8 cellular contexts compared by ENCODE assay signal in the genomic region with DNA sequence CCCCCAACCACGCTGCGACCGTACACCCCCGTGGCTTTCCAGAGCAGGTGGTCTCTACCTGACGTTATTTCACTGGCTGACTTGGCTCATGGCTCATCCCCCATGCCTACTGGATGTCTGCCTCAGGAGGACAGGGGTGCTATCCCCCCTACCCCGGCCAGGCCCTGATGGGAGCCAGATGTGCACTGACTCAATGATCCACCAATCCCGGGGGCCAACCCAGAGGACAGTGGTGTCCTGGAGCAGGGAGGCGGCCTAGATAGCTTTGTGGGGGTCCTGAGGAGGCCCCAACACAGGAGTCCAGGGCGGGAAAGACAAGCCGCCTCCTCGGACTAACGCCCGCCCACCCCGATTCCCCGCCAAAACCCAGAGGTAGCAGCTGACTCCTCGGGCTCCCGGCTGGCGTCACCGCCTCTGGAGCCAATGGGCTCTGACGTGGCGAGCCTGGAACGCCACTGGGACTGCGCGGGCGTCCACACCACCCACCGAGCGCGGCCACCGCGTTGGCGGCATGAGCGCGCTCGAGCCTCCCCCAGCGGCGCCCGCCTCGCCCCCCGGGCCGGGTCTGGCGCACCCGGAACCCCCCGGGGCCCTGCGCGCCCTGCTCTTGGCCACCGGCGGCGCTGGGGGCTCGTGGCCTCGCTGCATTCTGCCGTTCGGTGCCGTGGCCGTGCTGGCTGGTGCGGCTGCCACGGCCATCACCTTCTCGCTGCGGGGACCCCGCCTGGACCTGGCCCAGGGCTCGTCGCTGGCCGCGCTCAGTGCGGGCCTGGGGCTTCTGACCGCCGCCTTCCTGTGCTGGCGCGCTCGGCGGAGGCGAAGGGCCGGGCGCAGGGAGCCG. TPM values are rescaled to one million over a fixed set of nuclear protein-coding genes. Genes with fewer than 3 reads are reported as not detected.
DNase-seq lines count a peak whose midpoint lies in the region; ATAC-seq and TF ChIP-seq lines count a peak whose summit lies in the region.

No MANE protein-coding gene starts in this region.

- H3K4me3 Mint-ChIP-seq in activated naive CD8-positive, alpha-beta T cell: peak overlapping the region; percentile 27

- H3K27me3 Mint-ChIP-seq in activated naive CD8-positive, alpha-beta T cell: peaks cover 6% of the 10 kb centered on the region

- no peaks in the 10 kb centered on the region for H3K9me3 ChIP-seq in parathyroid adenoma (ENCODE audit: control insufficient read depth, low read length)

- H2AFZ ChIP-seq in ACC112 (ENCODE audit: low read length, unreplicated experiment): peak overlapping the region; percentile 60
- peak overlapping the region; percentile 79 for H2AFZ ChIP-seq in parathyroid adenoma

- TF ChIP-seq CTCF in GM12875 (IDR thresholded peaks at IDR 0.05; ENCODE audit: borderline replicate concordance, insufficient read depth, low read depth, low read length) (peak; percentile 27; the same call in 1 of the 2 replicates), parathyroid adenoma (IDR thresholded peaks at IDR 0.05) (no peak)

- H3K4me1 ChIP-seq in ACC112 (ENCODE audit: control insufficient read depth, insufficient read depth, low read length, unreplicated experiment) (peaks cover 24% of the 10 kb centered on the region), parathyroid adenoma (peaks cover 9% of the 10 kb centered on the region)

- H3K9me3 Mint-ChIP-seq in activated naive CD8-positive, alpha-beta T cell (ENCODE audit: low read depth): no peaks in the 10 kb centered on the region

- intact Hi-C loops in Right ventricle myocardium superior (cut with DNase I): no loop called here

- DNase-seq in NCI-H2029 treated with DMSO at 0.1 percent for 48 hours (lab: John Stamatoyannopoulos, UW): peak; percentile 40
- peak; percentile 88 for DNase-seq in Right ventricle myocardium superior
- no peak for DNase-seq in ureter (ENCODE audit: low spot score)

- H3K4me2 ChIP-seq in parathyroid adenoma (ENCODE audit: low read length): peak overlapping the region; percentile 60

- peaks cover 7% of the 10 kb centered on the region for H3K4me1 Mint-ChIP-seq in activated naive CD8-positive, alpha-beta T cell (ENCODE audit: low read depth)

- H3K36me3 Mint-ChIP-seq in activated naive CD8-positive, alpha-beta T cell: no peaks in the 10 kb centered on the region

- no peaks in the 10 kb centered on the region for H3K36me3 ChIP-seq in ACC112 (ENCODE audit: insufficient read depth, low read length)
- H3K36me3 ChIP-seq in parathyroid adenoma (ENCODE audit: control insufficient read depth, insufficient read depth, low read length): no peaks in the 10 kb centered on the region

- H3K79me2 ChIP-seq in ACC112 (ENCODE audit: control insufficient read depth, insufficient read depth, low read length, unreplicated experiment): no peaks in the 10 kb centered on the region
- no peaks in the 10 kb centered on the region for H3K79me2 ChIP-seq in parathyroid adenoma

- no peak overlapping the region for H3K27ac Mint-ChIP-seq in activated naive CD8-positive, alpha-beta T cell

- no peaks in the 10 kb centered on the region for H3K27me3 ChIP-seq in ACC112 (ENCODE audit: insufficient read depth, low read length)
- H3K27me3 ChIP-seq in parathyroid adenoma (ENCODE audit: control insufficient read depth, insufficient read depth, low read length): no peaks in the 10 kb centered on the region

- ATAC-seq in Right ventricle myocardium superior (ENCODE audit: poor library complexity) (peak; percentile 82), GM18870 (IDR thresholded peaks at IDR 0.05; ENCODE audit: unreplicated experiment) (no peak)

- H3K4me3 ChIP-seq in ACC112 (ENCODE audit: low read depth, low read length) (peak overlapping the region; percentile 92), GM12875 (ENCODE audit: low read depth, low read length) (peak overlapping the region; percentile 53), parathyroid adenoma (ENCODE audit: low read depth, low read length) (peak overlapping the region; percentile 11)

- H3K27ac ChIP-seq in ACC112 (ENCODE audit: low read depth, low read length) (no peak overlapping the region; the same call in 1 of the 2 replicates), parathyroid adenoma (no peak overlapping the region)

- H3K9ac ChIP-seq in parathyroid adenoma: no peak overlapping the region

RNA-seq across cellular contexts. Expression of gene NTN3, which starts 3.6 kb away (rescaled TPM):
- total RNA-seq in Right ventricle myocardium superior (0.19 TPM), ureter (not detected)

RNA-seq across cellular contexts. Expression of gene TBC1D24, which starts 7.4 kb away (rescaled TPM):
- total RNA-seq in Right ventricle myocardium superior (11.8 TPM), ureter (6.5 TPM)

RNA-seq across cellular contexts. Expression of gene TEDC2, which starts 7.6 kb away (rescaled TPM):
- 1.0 TPM for total RNA-seq in Right ventricle myocardium superior
- total RNA-seq in ureter: 1.5 TPM

RNA-seq across cellular contexts. Expression of gene CCNF, which starts 38.3 kb away (rescaled TPM):
- 1.4 TPM for total RNA-seq in Right ventricle myocardium superior
- 7.8 TPM for total RNA-seq in ureter

RNA-seq across cellular contexts. Expression of gene ATP6V0C, which starts 46.2 kb away (rescaled TPM):
- total RNA-seq in Right ventricle myocardium superior (129 TPM), ureter (170 TPM)

Comparison
In these comparisons a context has a peak if more than half of its experiments do, and no peak if none do; other contexts are left out.
1. H3K4me3 ChIP-seq: peak in every context shown above with its lines; median percentile 92 in ACC112; 53 in GM12875; 11 in parathyroid adenoma.